Comparison of ENCODE assay signal across 8 cellular contexts in genomic region chr19:4014541-4015491, GRCh38. TPM values are rescaled to one million over a fixed set of nuclear protein-coding genes. Genes with fewer than 3 reads are reported as not detected.
A peak's percentile ranks its signal among the peaks of the same experiment; 100 is the strongest.
DNase-seq lines count a peak whose midpoint lies in the region; ATAC-seq and TF ChIP-seq lines count a peak whose summit lies in the region.

No MANE protein-coding gene starts in this region.

- no peaks in the 10 kb centered on the region for H3K27me3 ChIP-seq in CD4-positive, alpha-beta T cell (ENCODE audit: control insufficient read depth, insufficient read depth, low read length)
- no peaks in the 10 kb centered on the region for H3K27me3 ChIP-seq in rectal smooth muscle tissue (ENCODE audit: control insufficient read depth, insufficient read depth, low read length)

- peaks cover 26% of the 10 kb centered on the region for H3K36me3 Mint-ChIP-seq in CD4-positive, alpha-beta T cell (ENCODE audit: low read depth)

- no peaks in the 10 kb centered on the region for H3K9me3 Mint-ChIP-seq in CD4-positive, alpha-beta T cell

- H3K27me3 Mint-ChIP-seq in CD4-positive, alpha-beta T cell, result no peaks in the 10 kb centered on the region

- peaks cover 10% of the 10 kb centered on the region for H3K4me1 Mint-ChIP-seq in CD4-positive, alpha-beta T cell (ENCODE audit: low read depth)

- H3K4me3 Mint-ChIP-seq in CD4-positive, alpha-beta T cell, result no peak overlapping the region

- peak overlapping the region; percentile 6 for H3K4me3 ChIP-seq in rectal smooth muscle tissue (ENCODE audit: low read length)

- TF ChIP-seq CTCF in CD4-positive, alpha-beta T cell (IDR thresholded peaks at IDR 0.05), result no peak

- ATAC-seq in CD4-positive, alpha-beta T cell (ENCODE audit: poor library complexity), result peak; percentile 74
- ATAC-seq in HG02970 (IDR thresholded peaks at IDR 0.05; ENCODE audit: low FRiP score, unreplicated experiment) (no peak), GM21360 (IDR thresholded peaks at IDR 0.05; ENCODE audit: unreplicated experiment) (no peak)

- H3K4me1 ChIP-seq in rectal smooth muscle tissue (ENCODE audit: control insufficient read depth, insufficient read depth, low read length), result peaks cover 56% of the 10 kb centered on the region

- POLR2A ChIA-PET in CD4-positive, alpha-beta T cell (lab: Charles Lee), result interaction anchor here (1.0 kb wide), 1 partner anchor 100 kb away, joined by 3 read pairs; no protein-coding TSS in a partner anchor

- H3K36me3 ChIP-seq in rectal smooth muscle tissue (ENCODE audit: control insufficient read depth, insufficient read depth, low read length), result peaks cover 12% of the 10 kb centered on the region

- H3K27ac Mint-ChIP-seq in CD4-positive, alpha-beta T cell, result no peak overlapping the region

- no peaks in the 10 kb centered on the region for H3K9me3 ChIP-seq in CD4-positive, alpha-beta T cell (ENCODE audit: control insufficient read depth, low read length)

- intact Hi-C loops in CD4-positive, alpha-beta T cell (cut with DNase I, micrococcal nuclease), result no loop called here

- CTCF ChIA-PET in CD4-positive, alpha-beta T cell (lab: Charles Lee), result no interaction called here

- DNase-seq in CD4-positive, alpha-beta T cell, result peak; percentile 15 to 61 (median 26)
- peak; percentile 46 to 54 for DNase-seq in activated CD4-positive, alpha-beta T cell treated with anti-CD3 and anti-CD28 coated beads, Interleukin-2, amount 50 U/mL, for 48 hours
- DNase-seq in epidermal melanocyte (ENCODE audit: insufficient read length, low spot score), result peak; percentile 9
- no peak for DNase-seq in NCI-H1092 (lab: John Stamatoyannopoulos, UW)
- no peak for DNase-seq in NCI-H82 treated with DMSO at 0.1 percent for 48 hours (lab: John Stamatoyannopoulos, UW; ENCODE audit: unreplicated experiment)

- no peak overlapping the region for H3K27ac ChIP-seq in CD4-positive, alpha-beta T cell (ENCODE audit: low read depth, low read length)
- H3K27ac ChIP-seq in rectal smooth muscle tissue (ENCODE audit: low read depth, low read length), result peak overlapping the region; percentile 85

- no peak overlapping the region for H3K9ac ChIP-seq in rectal smooth muscle tissue (ENCODE audit: low read length)

RNA-seq across cellular contexts. Expression of gene PIAS4, which starts 7.3 kb away (rescaled TPM):
- total RNA-seq in CD4-positive, alpha-beta T cell, result 10 to 100 TPM; 14.5 to 16.5 TPM

RNA-seq across cellular contexts. Expression of gene EEF2, which starts 29.6 kb away (rescaled TPM):
- 1,000 to 10,000 TPM; 2,756 to 2,866 TPM for total RNA-seq in CD4-positive, alpha-beta T cell

RNA-seq across cellular contexts. Expression of gene DAPK3, which starts 43.9 kb away (rescaled TPM):
- total RNA-seq in CD4-positive, alpha-beta T cell, result 10 to 100 TPM; 21.1 to 22.9 TPM

RNA-seq across cellular contexts. Expression of gene ZBTB7A, which starts 51.9 kb away (rescaled TPM):
- 10 to 100 TPM; 44.2 to 47.2 TPM for total RNA-seq in CD4-positive, alpha-beta T cell

Comparison
In these comparisons a context has a peak if more than half of its experiments do, and no peak if none do; other contexts are left out.
1. DNase-seq: peak in CD4-positive, alpha-beta T cell (10 of 10), activated CD4-positive, alpha-beta T cell treated with anti-CD3 and anti-CD28 coated beads, Interleukin-2, amount 50 U/mL, for 48 hours (2 of 2) and epidermal melanocyte (single experiment); none in NCI-H1092 (single experiment) and NCI-H82 treated with DMSO at 0.1 percent for 48 hours (single experiment).